ENCODE assay signal across 24 cellular contexts in genomic region chr22:39229075-39229474, GRCh38. TPM values are rescaled to one million over a fixed set of nuclear protein-coding genes. Genes with fewer than 3 reads are reported as not detected.
"Had no signal": no experiment of that assay in that cellular context is flagged by ENCODE, and none has a peak within 500 bp of the region (broad histone marks: within the 10 kb centered on the region; RNA-seq: fewer than 3 reads in every experiment).

No MANE protein-coding gene starts in this region.

- H3K4me1 ChIP-seq: body of pancreas had no signal

- H3K27me3 ChIP-seq: adrenal gland, body of pancreas, breast epithelium had no signal

- H3K4me3 ChIP-seq: adrenal gland, body of pancreas, breast epithelium, SK-N-MC had no signal

- DNase-seq: activated CD4-positive, alpha-beta T cell treated with anti-CD3 and anti-CD28 coated beads for 36 hours; activated CD4-positive, alpha-beta T cell treated with anti-CD3 and anti-CD28 coated beads, Interleukin-2, amount 10 ng/mL, durations not matched to agents 7 days and 5 days; activated CD4-positive, alpha-beta T cell treated with anti-CD3 and anti-CD28 coated beads, Interleukin-2, amount 50 U/mL, for 48 hours; activated CD8-positive, alpha-beta T cell treated with anti-CD3 and anti-CD28 coated beads, Interleukin-2, amount 10 ng/mL, durations not matched to agents 7 days and 5 days; activated gamma-delta T cell treated with Interleukin-2 at 50 U/mL for 16 hours; activated naive CD4-positive, alpha-beta T cell treated with anti-CD3 and anti-CD28 coated beads for 36 hours; activated T-cell treated with anti-CD3 and anti-CD28 coated beads, Interleukin-2, amount 50 U/mL, for 4 hours; adrenal gland; body of pancreas; Karpas-422; KBM-7; NCI-H1105; NCI-H1417 treated with DMSO at 0.1 percent for 48 hours; NCI-H1694; NCI-H1930; NCI-H2081 treated with DMSO at 0.1 percent for 48 hours; NCI-H226; NCI-H524 treated with DMSO at 0.1 percent for 48 hours; Right ventricle myocardium superior had no signal

- H3K9me3 ChIP-seq: adrenal gland, body of pancreas, breast epithelium had no signal

- ATAC-seq: activated CD4-positive, alpha-beta T cell treated with anti-CD3 and anti-CD28 coated beads for 36 hours; activated CD4-positive, CD25-positive, alpha-beta regulatory T cell treated with anti-CD3 and anti-CD28 coated beads, Interleukin-2, amount 50 U/mL, for 24 hours; activated CD8-positive, alpha-beta T cell treated with anti-CD3 and anti-CD28 coated beads, Interleukin-2, amount 10 ng/mL, durations not matched to agents 7 days and 5 days; activated naive CD4-positive, alpha-beta T cell treated with anti-CD3 and anti-CD28 coated beads, Interleukin-2, amount 50 U/mL, for 72 hours; activated T-cell treated with anti-CD3 and anti-CD28 coated beads, Interleukin-2, amount 50 U/mL, for 4 hours; body of pancreas had no signal

- H3K36me3 ChIP-seq: breast epithelium had no signal

- H3K27ac ChIP-seq: adrenal gland, body of pancreas, breast epithelium, SK-N-MC had no signal

RNA-seq across cellular contexts. Expression of gene PDGFB, which starts 15.7 kb away (rescaled TPM):
- total RNA-seq: NCI-H460 had no signal
